ENCODE assay signal across 1 cellular context in genomic region chr15:29570121-29570930, GRCh38.
TF ChIP-seq lines count a peak whose summit lies in the region.

No MANE protein-coding gene starts in this region.

TF ChIP-seq in GM23338, 12 proteins besides CTCF, POLR2A, EP300 and RAD21 (continued from another document):
- no peak for TF ChIP-seq ETS1 (IDR thresholded peaks at IDR 0.05)
- no peak for TF ChIP-seq REST (IDR thresholded peaks at IDR 0.05; ENCODE audit: unreplicated experiment)
- TF ChIP-seq CREB1 (CRISPR knock-in tag; IDR thresholded peaks at IDR 0.05; ENCODE audit: low read depth): no peak
- no peak for TF ChIP-seq STAT1 (IDR thresholded peaks at IDR 0.05; ENCODE audit: unreplicated experiment)
- no peak for TF ChIP-seq EZH2phosphoT487 (IDR thresholded peaks at IDR 0.05; ENCODE audit: unreplicated experiment)
- no peak for TF ChIP-seq EZH2 (IDR thresholded peaks at IDR 0.05; ENCODE audit: low read depth, unreplicated experiment)
- TF ChIP-seq ZNF114 (CRISPR knock-in tag; IDR thresholded peaks at IDR 0.05): no peak
